1 cellular context compared by ENCODE assay signal in the genomic region with DNA sequence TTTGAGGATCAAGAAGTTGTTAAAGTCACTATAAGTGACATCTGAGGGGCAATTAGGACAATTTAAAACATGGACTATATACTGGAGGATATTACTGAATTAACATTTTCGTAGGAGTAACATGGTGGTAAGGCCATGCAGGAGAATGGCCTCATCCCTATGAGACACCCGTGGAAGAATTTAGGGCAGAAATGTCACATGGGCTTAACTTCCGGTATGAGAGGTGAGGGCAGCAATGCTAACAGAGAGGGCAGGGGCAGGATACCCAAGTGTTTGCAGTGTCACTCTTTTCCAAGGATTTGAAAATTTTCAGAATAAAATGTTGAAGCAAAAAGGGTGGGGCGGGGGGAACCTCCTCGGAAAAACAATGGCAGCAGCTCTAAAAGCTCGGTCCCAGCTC.
TF ChIP-seq lines count a peak whose summit lies in the region.

No MANE protein-coding gene starts in this region.

TF ChIP-seq in HepG2, 621 proteins besides CTCF, POLR2A, EP300 and RAD21:
- TF ChIP-seq SALL2 (CRISPR knock-in tag; IDR thresholded peaks at IDR 0.05) (peak; percentile 8; the same call in 1 of the 2 replicates), DDIT3 (CRISPR knock-in tag; IDR thresholded peaks at IDR 0.05) (no peak), PRDM15 (CRISPR knock-in tag; IDR thresholded peaks at IDR 0.05) (no peak), GABPA (IDR thresholded peaks at IDR 0.05; ENCODE audit: low read depth, low read length) (no peak), GABPA (CRISPR knock-in tag; IDR thresholded peaks at IDR 0.05; ENCODE audit: low read depth) (peak; percentile 47), MAZ (IDR thresholded peaks at IDR 0.05; ENCODE audit: borderline replicate concordance, low read depth, low read length) (no peak), MAZ (CRISPR knock-in tag; IDR thresholded peaks at IDR 0.05; ENCODE audit: low read depth) (peak; percentile 33; the same call in 1 of the 2 replicates), ZNF615 (CRISPR knock-in tag; IDR thresholded peaks at IDR 0.05; ENCODE audit: borderline replicate concordance) (no peak)
- TF ChIP-seq, protein P1, sequence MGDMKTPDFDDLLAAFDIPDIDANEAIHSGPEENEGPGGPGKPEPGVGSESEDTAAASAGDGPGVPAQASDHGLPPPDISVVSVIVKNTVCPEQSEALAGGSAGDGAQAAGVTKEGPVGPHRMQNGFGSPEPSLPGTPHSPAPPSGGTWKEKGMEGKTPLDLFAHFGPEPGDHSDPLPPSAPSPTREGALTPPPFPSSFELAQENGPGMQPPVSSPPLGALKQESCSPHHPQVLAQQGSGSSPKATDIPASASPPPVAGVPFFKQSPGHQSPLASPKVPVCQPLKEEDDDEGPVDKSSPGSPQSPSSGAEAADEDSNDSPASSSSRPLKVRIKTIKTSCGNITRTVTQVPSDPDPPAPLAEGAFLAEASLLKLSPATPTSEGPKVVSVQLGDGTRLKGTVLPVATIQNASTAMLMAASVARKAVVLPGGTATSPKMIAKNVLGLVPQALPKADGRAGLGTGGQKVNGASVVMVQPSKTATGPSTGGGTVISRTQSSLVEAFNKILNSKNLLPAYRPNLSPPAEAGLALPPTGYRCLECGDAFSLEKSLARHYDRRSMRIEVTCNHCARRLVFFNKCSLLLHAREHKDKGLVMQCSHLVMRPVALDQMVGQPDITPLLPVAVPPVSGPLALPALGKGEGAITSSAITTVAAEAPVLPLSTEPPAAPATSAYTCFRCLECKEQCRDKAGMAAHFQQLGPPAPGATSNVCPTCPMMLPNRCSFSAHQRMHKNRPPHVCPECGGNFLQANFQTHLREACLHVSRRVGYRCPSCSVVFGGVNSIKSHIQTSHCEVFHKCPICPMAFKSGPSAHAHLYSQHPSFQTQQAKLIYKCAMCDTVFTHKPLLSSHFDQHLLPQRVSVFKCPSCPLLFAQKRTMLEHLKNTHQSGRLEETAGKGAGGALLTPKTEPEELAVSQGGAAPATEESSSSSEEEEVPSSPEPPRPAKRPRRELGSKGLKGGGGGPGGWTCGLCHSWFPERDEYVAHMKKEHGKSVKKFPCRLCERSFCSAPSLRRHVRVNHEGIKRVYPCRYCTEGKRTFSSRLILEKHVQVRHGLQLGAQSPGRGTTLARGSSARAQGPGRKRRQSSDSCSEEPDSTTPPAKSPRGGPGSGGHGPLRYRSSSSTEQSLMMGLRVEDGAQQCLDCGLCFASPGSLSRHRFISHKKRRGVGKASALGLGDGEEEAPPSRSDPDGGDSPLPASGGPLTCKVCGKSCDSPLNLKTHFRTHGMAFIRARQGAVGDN (CRISPR knock-in tag; IDR thresholded peaks at IDR 0.05) = 0 out of 2 replicates have a peak, but pooled peaks have one; percentile 29
- TF ChIP-seq, protein P2, sequence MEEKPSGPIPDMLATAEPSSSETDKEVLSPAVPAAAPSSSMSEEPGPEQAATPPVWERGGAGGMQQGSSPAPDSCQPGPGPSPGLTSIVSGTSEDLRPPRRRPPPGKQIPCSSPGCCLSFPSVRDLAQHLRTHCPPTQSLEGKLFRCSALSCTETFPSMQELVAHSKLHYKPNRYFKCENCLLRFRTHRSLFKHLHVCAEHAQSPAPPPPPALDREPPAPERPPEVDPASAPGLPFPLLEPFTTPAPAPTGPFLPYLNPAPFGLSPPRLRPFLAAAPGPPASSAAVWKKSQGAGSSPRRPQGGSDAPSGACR (CRISPR knock-in tag; IDR thresholded peaks at IDR 0.05) = peak; percentile 8; the same call in 1 of the 2 replicates
